In genomic region chr1:228008391-228009115, GRCh38 we compare ENCODE assay signal across 16 cellular contexts. TPM values are rescaled to one million over a fixed set of nuclear protein-coding genes. Genes with fewer than 3 reads are reported as not detected.
A peak's percentile ranks its signal among the peaks of the same experiment; 100 is the strongest.
DNase-seq lines count a peak whose midpoint lies in the region; ATAC-seq and TF ChIP-seq lines count a peak whose summit lies in the region.
"Had no signal": no experiment of that assay in that cellular context is flagged by ENCODE, and none has a peak within 500 bp of the region (broad histone marks: within the 10 kb centered on the region; RNA-seq: fewer than 3 reads in every experiment).

No MANE protein-coding gene starts in this region.

- H3K27me3 ChIP-seq in OCI-LY3 (ENCODE audit: low read depth, low read length) (no peaks in the 10 kb centered on the region), mesenchymal stem cell (ENCODE audit: control insufficient read depth in 1 of 2, insufficient read depth in 1 of 2, low read length in 2 of 2) (peaks cover 88 to 96% of the 10 kb centered on the region in 2 experiments)

- H3K9me3 Mint-ChIP-seq in activated CD8-positive, alpha-beta T cell treated with anti-CD3 and anti-CD28 coated beads, Interleukin-2, amount 10 ng/mL, durations not matched to agents 7 days and 5 days (ENCODE audit: insufficient read depth): no peaks in the 10 kb centered on the region
- no peaks in the 10 kb centered on the region for H3K9me3 Mint-ChIP-seq in activated CD8-positive, alpha-beta T cell treated with anti-CD3 and anti-CD28 coated beads for 36 hours
- no peaks in the 10 kb centered on the region for H3K9me3 Mint-ChIP-seq in stimulated activated memory B cell treated with anti-CD40 and anti-IgM and Interleukin-4, amounts not matched to agents 10 μg/mL and 1 μg/mL and 100 μg/mL, for 72 hours

- POLR2A ChIA-PET in activated CD8-positive, alpha-beta T cell treated with anti-CD3 and anti-CD28 coated beads, Interleukin-2, amount 10 ng/mL, durations not matched to agents 7 days and 5 days (lab: Charles Lee): no interaction called here
- POLR2A ChIA-PET in activated CD8-positive, alpha-beta T cell treated with anti-CD3 and anti-CD28 coated beads for 36 hours (lab: Charles Lee): no interaction called here

- H2AFZ ChIP-seq in OCI-LY3 (ENCODE audit: low read depth, low read length) (peak overlapping the region; percentile 82; the same call in 1 of the 2 replicates), mesenchymal stem cell (ENCODE audit: low read depth, low read length) (no peak overlapping the region)

- H3K36me3 ChIP-seq in OCI-LY3 (replicated peaks; ENCODE audit: low read depth, low read length) (no peaks in the 10 kb centered on the region), mesenchymal stem cell (ENCODE audit: control insufficient read depth in 1 of 2, insufficient read depth in 2 of 2, low read depth in 1 of 2, low read length in 2 of 2) (no peaks in the 10 kb centered on the region)

- H3K4ac ChIP-seq in mesenchymal stem cell (ENCODE audit: low read depth in 1 of 2, low read length in 2 of 2): no peak overlapping the region

- H2BK12ac ChIP-seq in mesenchymal stem cell (ENCODE audit: low read length in 2 of 2): no peak overlapping the region

- H4K8ac ChIP-seq in mesenchymal stem cell (ENCODE audit: low read length): no peak overlapping the region

- no peaks in the 10 kb centered on the region for H4K20me1 ChIP-seq in OCI-LY3 (ENCODE audit: insufficient read depth, low read length)

- H3K4me1 ChIP-seq in OCI-LY3 (ENCODE audit: low read length): peaks cover 9% of the 10 kb centered on the region; the same call in 1 of the 2 replicates
- H3K4me1 ChIP-seq in mesenchymal stem cell (ENCODE audit: control insufficient read depth, insufficient read depth, low read depth, low read length): peaks cover 18% of the 10 kb centered on the region

- no peak overlapping the region for H2BK120ac ChIP-seq in mesenchymal stem cell (ENCODE audit: low read depth, low read length)

- peak overlapping the region; percentile 52 for H3K4me3 Mint-ChIP-seq in activated CD8-positive, alpha-beta T cell treated with anti-CD3 and anti-CD28 coated beads, Interleukin-2, amount 10 ng/mL, durations not matched to agents 7 days and 5 days
- no peak overlapping the region for H3K4me3 Mint-ChIP-seq in activated CD8-positive, alpha-beta T cell treated with anti-CD3 and anti-CD28 coated beads for 36 hours
- H3K4me3 Mint-ChIP-seq in stimulated activated memory B cell treated with anti-CD40 and anti-IgM and Interleukin-4, amounts not matched to agents 10 μg/mL and 1 μg/mL and 100 μg/mL, for 72 hours: peak overlapping the region; percentile 79

- no peak overlapping the region for H2AK5ac ChIP-seq in mesenchymal stem cell (ENCODE audit: low read length, severe bottlenecking)

- no peak overlapping the region for H3K23ac ChIP-seq in mesenchymal stem cell (ENCODE audit: low read length in 2 of 2)

- H3K79me2 ChIP-seq in OCI-LY3 (ENCODE audit: low read length): no peaks in the 10 kb centered on the region

- peak overlapping the region; percentile 47 for H3K4me2 ChIP-seq in OCI-LY3 (ENCODE audit: low read length)
- H3K4me2 ChIP-seq in mesenchymal stem cell (ENCODE audit: low read length, poor library complexity, severe bottlenecking): no peak overlapping the region

- no peak for ATAC-seq in activated CD8-positive, alpha-beta T cell treated with anti-CD3 and anti-CD28 coated beads, Interleukin-2, amount 10 ng/mL, durations not matched to agents 7 days and 5 days
- ATAC-seq in activated CD8-positive, alpha-beta T cell treated with anti-CD3 and anti-CD28 coated beads for 36 hours: no peak
- ATAC-seq in stimulated activated memory B cell treated with anti-CD40 and anti-IgM and Interleukin-4, amounts not matched to agents 10 μg/mL and 1 μg/mL and 100 μg/mL, for 72 hours: no peak
- ATAC-seq: body of pancreas had no signal

- peaks cover 18% of the 10 kb centered on the region for H3K4me1 Mint-ChIP-seq in activated CD8-positive, alpha-beta T cell treated with anti-CD3 and anti-CD28 coated beads, Interleukin-2, amount 10 ng/mL, durations not matched to agents 7 days and 5 days (ENCODE audit: low read depth)
- peaks cover 13% of the 10 kb centered on the region for H3K4me1 Mint-ChIP-seq in activated CD8-positive, alpha-beta T cell treated with anti-CD3 and anti-CD28 coated beads for 36 hours (ENCODE audit: low read depth)
- peaks cover 55% of the 10 kb centered on the region for H3K4me1 Mint-ChIP-seq in stimulated activated memory B cell treated with anti-CD40 and anti-IgM and Interleukin-4, amounts not matched to agents 10 μg/mL and 1 μg/mL and 100 μg/mL, for 72 hours

- H3K9ac ChIP-seq in OCI-LY3 (ENCODE audit: low read length) (no peak overlapping the region), mesenchymal stem cell (ENCODE audit: low read length) (no peak overlapping the region)

- peaks cover 50% of the 10 kb centered on the region for H3K27me3 Mint-ChIP-seq in activated CD8-positive, alpha-beta T cell treated with anti-CD3 and anti-CD28 coated beads, Interleukin-2, amount 10 ng/mL, durations not matched to agents 7 days and 5 days (ENCODE audit: low read depth)
- H3K27me3 Mint-ChIP-seq in activated CD8-positive, alpha-beta T cell treated with anti-CD3 and anti-CD28 coated beads for 36 hours: peaks cover 52% of the 10 kb centered on the region
- peaks cover 83% of the 10 kb centered on the region for H3K27me3 Mint-ChIP-seq in stimulated activated memory B cell treated with anti-CD40 and anti-IgM and Interleukin-4, amounts not matched to agents 10 μg/mL and 1 μg/mL and 100 μg/mL, for 72 hours

- intact Hi-C loops in activated CD8-positive, alpha-beta T cell treated with anti-CD3 and anti-CD28 coated beads for 36 hours (cut with micrococcal nuclease): no loop called here

- no peak overlapping the region for H3K18ac ChIP-seq in mesenchymal stem cell (ENCODE audit: low read depth in 1 of 2, low read length in 2 of 2)

- H3K4me3 ChIP-seq in OCI-LY3 (ENCODE audit: low read length) (peak overlapping the region; percentile 63; the same call in 1 of the 2 replicates), mesenchymal stem cell (ENCODE audit: insufficient read depth in 1 of 2, low read depth in 1 of 2, low read length in 2 of 2) (no peak overlapping the region)
- H3K4me3 ChIP-seq: body of pancreas had no signal

- H3K9me3 ChIP-seq in OCI-LY3 (ENCODE audit: insufficient read depth, low read length) (no peaks in the 10 kb centered on the region), mesenchymal stem cell (ENCODE audit: control insufficient read depth, low read length) (no peaks in the 10 kb centered on the region)
- H3K9me3 ChIP-seq: body of pancreas had no signal

- H3K79me1 ChIP-seq in mesenchymal stem cell (replicated peaks; ENCODE audit: low read length, poor library complexity, severe bottlenecking): no peaks in the 10 kb centered on the region

- CTCF ChIA-PET in activated CD8-positive, alpha-beta T cell treated with anti-CD3 and anti-CD28 coated beads, Interleukin-2, amount 10 ng/mL, durations not matched to agents 7 days and 5 days (lab: Charles Lee): no interaction called here
- CTCF ChIA-PET in activated CD8-positive, alpha-beta T cell treated with anti-CD3 and anti-CD28 coated beads for 36 hours (lab: Charles Lee): no interaction called here

- no peak overlapping the region for H4K91ac ChIP-seq in mesenchymal stem cell (ENCODE audit: low read length)

- 9% methylated on average over 52 of the region's 52 CpGs for WGBS in mesenchymal stem cell

- H3K27ac Mint-ChIP-seq in activated CD8-positive, alpha-beta T cell treated with anti-CD3 and anti-CD28 coated beads, Interleukin-2, amount 10 ng/mL, durations not matched to agents 7 days and 5 days: no peak overlapping the region
- no peak overlapping the region for H3K27ac Mint-ChIP-seq in activated CD8-positive, alpha-beta T cell treated with anti-CD3 and anti-CD28 coated beads for 36 hours
- H3K27ac Mint-ChIP-seq in stimulated activated memory B cell treated with anti-CD40 and anti-IgM and Interleukin-4, amounts not matched to agents 10 μg/mL and 1 μg/mL and 100 μg/mL, for 72 hours: peak overlapping the region; percentile 69

- H3K27ac ChIP-seq in OCI-LY3 (ENCODE audit: low read length): no peak overlapping the region
- H3K27ac ChIP-seq in mesenchymal stem cell (ENCODE audit: low read length, poor library complexity, severe bottlenecking): no peak overlapping the region
- H3K27ac ChIP-seq: body of pancreas, epithelial cell of prostate had no signal

- no peak overlapping the region for H2BK5ac ChIP-seq in mesenchymal stem cell (ENCODE audit: low read depth, low read length, poor library complexity, severe bottlenecking)

- DNase-seq in activated CD8-positive, alpha-beta T cell treated with anti-CD3 and anti-CD28 coated beads, Interleukin-2, amount 10 ng/mL, durations not matched to agents 7 days and 5 days: peak; percentile 20
- DNase-seq in activated CD8-positive, alpha-beta T cell treated with anti-CD3 and anti-CD28 coated beads for 36 hours: no peak
- peak; percentile 31 for DNase-seq in iPS-NIHi7 (ENCODE audit: extremely low spot score)
- no peak for DNase-seq in mesenchymal stem cell
- DNase-seq in NCI-H748 (lab: John Stamatoyannopoulos, UW; ENCODE audit: unreplicated experiment): no peak
- no peak for DNase-seq in ureter (ENCODE audit: low spot score)
- DNase-seq: ACHN, DND-41, hippocampal formation, NCI-H2171, OCI-M1 had no signal

- H3K36me3 Mint-ChIP-seq in activated CD8-positive, alpha-beta T cell treated with anti-CD3 and anti-CD28 coated beads, Interleukin-2, amount 10 ng/mL, durations not matched to agents 7 days and 5 days (ENCODE audit: low read depth): no peaks in the 10 kb centered on the region
- H3K36me3 Mint-ChIP-seq in activated CD8-positive, alpha-beta T cell treated with anti-CD3 and anti-CD28 coated beads for 36 hours (ENCODE audit: low read depth): no peaks in the 10 kb centered on the region
- H3K36me3 Mint-ChIP-seq in stimulated activated memory B cell treated with anti-CD40 and anti-IgM and Interleukin-4, amounts not matched to agents 10 μg/mL and 1 μg/mL and 100 μg/mL, for 72 hours: no peaks in the 10 kb centered on the region

- H3K14ac ChIP-seq in mesenchymal stem cell (ENCODE audit: low read length in 2 of 2): no peak overlapping the region

- no peak for TF ChIP-seq CTCF in activated CD8-positive, alpha-beta T cell treated with anti-CD3 and anti-CD28 coated beads for 36 hours (IDR thresholded peaks at IDR 0.05)
- TF ChIP-seq CTCF in OCI-LY3 (IDR thresholded peaks at IDR 0.05; ENCODE audit: low read depth, low read length): no peak

- no peak overlapping the region for H2BK15ac ChIP-seq in mesenchymal stem cell (ENCODE audit: low read depth, poor library complexity, severe bottlenecking)

RNA-seq across cellular contexts. Expression of gene WNT3A, which starts 1.8 kb away (rescaled TPM):
- not detected for total RNA-seq in activated CD8-positive, alpha-beta T cell treated with anti-CD3 and anti-CD28 coated beads, Interleukin-2, amount 10 ng/mL, durations not matched to agents 7 days and 5 days
- total RNA-seq in activated CD8-positive, alpha-beta T cell treated with anti-CD3 and anti-CD28 coated beads for 36 hours: not detected
- not detected for polyA plus RNA-seq in mesenchymal stem cell (2013, experiment 1 of 2)
- not detected for polyA plus RNA-seq in mesenchymal stem cell (2013, experiment 2 of 2)
- total RNA-seq in ureter: 0.21 TPM
- total RNA-seq: body of pancreas, LHCN-M2 had no signal

Comparison
In these comparisons a context has a peak if more than half of its experiments do, and no peak if none do; other contexts are left out.
1. DNase-seq: peak in activated CD8-positive, alpha-beta T cell treated with anti-CD3 and anti-CD28 coated beads, Interleukin-2, amount 10 ng/mL, durations not matched to agents 7 days and 5 days (single experiment) and iPS-NIHi7 (single experiment); none in activated CD8-positive, alpha-beta T cell treated with anti-CD3 and anti-CD28 coated beads for 36 hours (single experiment), mesenchymal stem cell (single experiment), NCI-H748 (single experiment) and ureter (single experiment).